In the genomic region with DNA sequence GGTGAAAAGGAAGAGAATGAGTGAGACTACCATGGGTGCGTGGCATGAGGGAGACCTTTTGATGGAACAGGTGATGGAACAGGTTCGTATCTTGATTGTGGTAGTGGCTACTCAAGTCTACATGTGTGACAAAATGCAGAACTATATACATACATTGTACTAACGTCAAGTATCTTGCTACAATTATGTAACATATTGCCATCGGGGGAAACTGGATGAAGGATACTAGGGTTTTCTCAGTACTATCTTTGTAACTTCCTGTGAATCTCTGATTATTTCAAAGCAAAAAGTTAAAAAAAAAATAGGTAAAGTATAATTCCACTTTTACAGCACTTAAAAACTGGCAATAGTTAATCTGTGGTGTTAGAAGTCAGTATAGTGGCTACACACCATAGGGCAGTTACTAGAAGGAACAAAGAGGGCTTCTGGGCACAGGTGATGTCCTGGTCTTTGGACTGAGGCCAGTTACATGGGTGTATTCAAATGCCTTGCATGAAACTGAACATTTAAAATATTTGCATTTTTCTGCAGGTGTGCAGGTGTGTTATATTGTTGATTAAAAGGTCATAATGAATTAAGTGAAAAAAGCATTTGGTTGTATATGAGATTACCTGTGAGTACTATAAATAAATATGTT, we compare ENCODE assay signal across 1 cellular context.
TF ChIP-seq lines count a peak whose summit lies in the region.

No MANE protein-coding gene starts in this region.

TF ChIP-seq in A549, 52 proteins besides CTCF, POLR2A, EP300 and RAD21 (continued from another document):
- TF ChIP-seq, protein P1, sequence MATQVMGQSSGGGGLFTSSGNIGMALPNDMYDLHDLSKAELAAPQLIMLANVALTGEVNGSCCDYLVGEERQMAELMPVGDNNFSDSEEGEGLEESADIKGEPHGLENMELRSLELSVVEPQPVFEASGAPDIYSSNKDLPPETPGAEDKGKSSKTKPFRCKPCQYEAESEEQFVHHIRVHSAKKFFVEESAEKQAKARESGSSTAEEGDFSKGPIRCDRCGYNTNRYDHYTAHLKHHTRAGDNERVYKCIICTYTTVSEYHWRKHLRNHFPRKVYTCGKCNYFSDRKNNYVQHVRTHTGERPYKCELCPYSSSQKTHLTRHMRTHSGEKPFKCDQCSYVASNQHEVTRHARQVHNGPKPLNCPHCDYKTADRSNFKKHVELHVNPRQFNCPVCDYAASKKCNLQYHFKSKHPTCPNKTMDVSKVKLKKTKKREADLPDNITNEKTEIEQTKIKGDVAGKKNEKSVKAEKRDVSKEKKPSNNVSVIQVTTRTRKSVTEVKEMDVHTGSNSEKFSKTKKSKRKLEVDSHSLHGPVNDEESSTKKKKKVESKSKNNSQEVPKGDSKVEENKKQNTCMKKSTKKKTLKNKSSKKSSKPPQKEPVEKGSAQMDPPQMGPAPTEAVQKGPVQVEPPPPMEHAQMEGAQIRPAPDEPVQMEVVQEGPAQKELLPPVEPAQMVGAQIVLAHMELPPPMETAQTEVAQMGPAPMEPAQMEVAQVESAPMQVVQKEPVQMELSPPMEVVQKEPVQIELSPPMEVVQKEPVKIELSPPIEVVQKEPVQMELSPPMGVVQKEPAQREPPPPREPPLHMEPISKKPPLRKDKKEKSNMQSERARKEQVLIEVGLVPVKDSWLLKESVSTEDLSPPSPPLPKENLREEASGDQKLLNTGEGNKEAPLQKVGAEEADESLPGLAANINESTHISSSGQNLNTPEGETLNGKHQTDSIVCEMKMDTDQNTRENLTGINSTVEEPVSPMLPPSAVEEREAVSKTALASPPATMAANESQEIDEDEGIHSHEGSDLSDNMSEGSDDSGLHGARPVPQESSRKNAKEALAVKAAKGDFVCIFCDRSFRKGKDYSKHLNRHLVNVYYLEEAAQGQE (IDR thresholded peaks at IDR 0.05), result no peak
